In genomic region chr7:2510130-2510776, GRCh38 we compare ENCODE assay signal across 11 cellular contexts. TPM values are rescaled to one million over a fixed set of nuclear protein-coding genes. Genes with fewer than 3 reads are reported as not detected.
A peak's percentile ranks its signal among the peaks of the same experiment; 100 is the strongest.
DNase-seq lines count a peak whose midpoint lies in the region; ATAC-seq, FAIRE-seq and TF ChIP-seq lines count a peak whose summit lies in the region.
"Had no signal": no experiment of that assay in that cellular context is flagged by ENCODE, and none has a peak within 500 bp of the region (broad histone marks: within the 10 kb centered on the region; RNA-seq: fewer than 3 reads in every experiment).

No MANE protein-coding gene starts in this region.

- no peaks in the 10 kb centered on the region for H3K9me3 Mint-ChIP-seq in activated CD4-positive, alpha-beta memory T cell treated with anti-CD3 and anti-CD28 coated beads, Interleukin-2, amount 10 ng/mL, durations not matched to agents 7 days and 5 days
- H3K9me3 Mint-ChIP-seq in memory B cell: no peaks in the 10 kb centered on the region
- H3K9me3 Mint-ChIP-seq: mesothelial cell of epicardium had no signal

- TF ChIP-seq CTCF in HepG2 (CRISPR knock-in tag; IDR thresholded peaks at IDR 0.05) (no peak), right lobe of liver (IDR thresholded peaks at IDR 0.05) (no peak), uterus (IDR thresholded peaks at IDR 0.05) (no peak)

- H3K4me3 Mint-ChIP-seq in activated CD4-positive, alpha-beta memory T cell treated with anti-CD3 and anti-CD28 coated beads, Interleukin-2, amount 10 ng/mL, durations not matched to agents 7 days and 5 days: peak overlapping the region; percentile 41
- peak overlapping the region; percentile 90 for H3K4me3 Mint-ChIP-seq in memory B cell
- H3K4me3 Mint-ChIP-seq: mesothelial cell of epicardium had no signal

- 64% methylated on average over 7 of the region's 13 CpGs for WGBS in HepG2 (ENCODE audit: low lambda C conversion rate)
- WGBS in right lobe of liver (ENCODE audit: insufficient coverage, low coverage, low lambda C conversion rate, missing lambda C conversion rate): no CpG with 5 or more reads among the region's 13 CpGs

- H3K27me3 ChIP-seq in HepG2 (ENCODE audit: control insufficient read depth in 1 of 2, insufficient read depth in 2 of 2, low read length in 2 of 2): peaks cover 9 to 84% of the 10 kb centered on the region in 2 experiments; a peak in 4 of 5 replicates
- H3K27me3 ChIP-seq in right lobe of liver: no peaks in the 10 kb centered on the region
- H3K27me3 ChIP-seq in uterus: no peaks in the 10 kb centered on the region
- H3K27me3 ChIP-seq: MG63 had no signal

- CTCF ChIA-PET in HepG2 (lab: Yijun Ruan, JAX; ENCODE audit: low intra/inter-chr PET ratio, low total read pairs): no interaction called here
- CTCF ChIA-PET in activated CD4-positive, alpha-beta memory T cell treated with anti-CD3 and anti-CD28 coated beads, Interleukin-2, amount 10 ng/mL, durations not matched to agents 7 days and 5 days (lab: Charles Lee): interaction anchor here (1.2 to 1.5 kb wide), 3 partner anchors 10 to 49 kb away, joined by 3 to 5 read pairs (median 4); partner anchors contain the start of gene IQCE

- in situ Hi-C loops in HepG2 (cut with HindIII; ENCODE audit: extremely low pct_ligation_motif_present, low pct_unique_long_range_greater_than_20kb): no loop called here

- intact Hi-C loops in HepG2 (cut with micrococcal nuclease; ENCODE audit: unreplicated experiment): no loop called here
- intact Hi-C loops in right lobe of liver (cut with DNase I): no loop called here
- intact Hi-C loops in uterus (cut with DNase I; ENCODE audit: low total_unique reads): no loop called here
- intact Hi-C loops in left colon (cut with DNase I, micrococcal nuclease): no loop called here

- H3K4me1 ChIP-seq in HepG2 (ENCODE audit: insufficient read depth, low read length) (peaks cover 66% of the 10 kb centered on the region), right lobe of liver (peaks cover 0 to 4% (median 0%) of the 10 kb centered on the region in 4 donors), uterus (peaks cover 0 to 4% of the 10 kb centered on the region in 2 donors)

- H3K27ac ChIP-seq in HepG2 (ENCODE audit: extremely low read length, insufficient read depth, low read length): no peak overlapping the region
- H3K27ac ChIP-seq in right lobe of liver: peak overlapping the region in 1 of 3 donors; percentile 40
- peak overlapping the region; percentile 12 to 45 for H3K27ac ChIP-seq in uterus

- TF ChIP-seq POLR2A in HepG2 (IDR thresholded peaks at IDR 0.05; ENCODE audit: insufficient read depth in 1 of 2, low read depth in 2 of 2, low read length in 2 of 2) (no peak), right lobe of liver (IDR thresholded peaks at IDR 0.05) (no peak), uterus (IDR thresholded peaks at IDR 0.05) (no peak)

- H4K20me1 ChIP-seq in HepG2 (ENCODE audit: insufficient read depth, low read length): no peaks in the 10 kb centered on the region

- no peak overlapping the region for H2AFZ ChIP-seq in HepG2 (ENCODE audit: low read length)

- H3K79me2 ChIP-seq in HepG2 (ENCODE audit: insufficient read depth, low read length): no peaks in the 10 kb centered on the region

- POLR2A ChIA-PET in HepG2 (lab: Yijun Ruan, JAX): interaction anchor here (0.6 to 1.1 kb wide), 2 partner anchors 17 to 954 kb away, joined by 3 read pairs; partner anchors contain the start of gene TMEM184A
- POLR2A ChIA-PET in activated CD4-positive, alpha-beta memory T cell treated with anti-CD3 and anti-CD28 coated beads, Interleukin-2, amount 10 ng/mL, durations not matched to agents 7 days and 5 days (lab: Charles Lee): interaction anchor here (0.9 to 6.0 kb wide), 8 partner anchors 11 to 156 kb away, joined by 3 to 80 read pairs (median 4); partner anchors contain the start of gene LFNG

- H3K4me2 ChIP-seq in HepG2 (ENCODE audit: low read depth, low read length): peak overlapping the region; percentile 83; the same call in 1 of the 2 replicates

- no peaks in the 10 kb centered on the region for H3K36me3 ChIP-seq in HepG2 (replicated peaks in 1 of 2; ENCODE audit: control insufficient read depth in 1 of 2, insufficient read depth in 2 of 2, low read length in 2 of 2)
- H3K36me3 ChIP-seq in right lobe of liver: no peaks in the 10 kb centered on the region
- H3K36me3 ChIP-seq in uterus: no peaks in the 10 kb centered on the region
- H3K36me3 ChIP-seq: MG63 had no signal

- TF ChIP-seq RAD21 in HepG2 (CRISPR knock-in tag; IDR thresholded peaks at IDR 0.05): no peak

- no TSS peak for BruUV-seq in HepG2 (replicated peaks; lab: Mats Ljungman, UMichigan)

- peak overlapping the region; percentile 83 for H3K27ac Mint-ChIP-seq in activated CD4-positive, alpha-beta memory T cell treated with anti-CD3 and anti-CD28 coated beads, Interleukin-2, amount 10 ng/mL, durations not matched to agents 7 days and 5 days
- peak overlapping the region; percentile 99 for H3K27ac Mint-ChIP-seq in memory B cell
- H3K27ac Mint-ChIP-seq: mesothelial cell of epicardium had no signal

- DNase-seq in HepG2 (ENCODE audit: low spot score) (no peak), right lobe of liver (no peak), memory B cell (ENCODE audit: low spot score in 2 of 2) (peak in 1 of 2 donors; percentile 55), uterus (no peak), left colon (no peak)
- DNase-seq in activated CD4-positive, alpha-beta memory T cell treated with anti-CD3 and anti-CD28 coated beads, Interleukin-2, amount 10 ng/mL, durations not matched to agents 7 days and 5 days: no peak
- DNase-seq: MG63 had no signal

- H3K4me3 ChIP-seq in HepG2 (replicated peaks in 1 of 3; ENCODE audit: insufficient read depth in 1 of 3, low read depth in 2 of 3, low read length in 3 of 3): peak overlapping the region in 1 of 3 experiments; percentile 71; a peak in 1 of 6 replicates
- H3K4me3 ChIP-seq in right lobe of liver: no peak overlapping the region
- H3K4me3 ChIP-seq in uterus: no peak overlapping the region
- H3K4me3 ChIP-seq: MG63 had no signal

- ATAC-seq in HepG2 (no peak), right lobe of liver (no peak), memory B cell (ENCODE audit: low read depth) (no peak), left colon (no peak), GM21717 (IDR thresholded peaks at IDR 0.05; ENCODE audit: unreplicated experiment) (no peak), HG02870 (IDR thresholded peaks at IDR 0.05; ENCODE audit: unreplicated experiment) (no peak)

- H3K4me1 Mint-ChIP-seq in activated CD4-positive, alpha-beta memory T cell treated with anti-CD3 and anti-CD28 coated beads, Interleukin-2, amount 10 ng/mL, durations not matched to agents 7 days and 5 days: peaks cover 57% of the 10 kb centered on the region
- H3K4me1 Mint-ChIP-seq in memory B cell: peaks cover 43% of the 10 kb centered on the region

- TF ChIP-seq EP300 in HepG2 (IDR thresholded peaks at IDR 0.05; ENCODE audit: low read depth in 2 of 2, low read length in 2 of 2): no peak
- TF ChIP-seq EP300 in HepG2 (CRISPR knock-in tag; IDR thresholded peaks at IDR 0.05; ENCODE audit: borderline replicate concordance): no peak

- no peaks in the 10 kb centered on the region for H3K9me3 ChIP-seq in HepG2 (ENCODE audit: low read length)
- H3K9me3 ChIP-seq in right lobe of liver: no peaks in the 10 kb centered on the region
- no peaks in the 10 kb centered on the region for H3K9me3 ChIP-seq in uterus
- H3K9me3 ChIP-seq: MG63 had no signal

- no peaks in the 10 kb centered on the region for H3K36me3 Mint-ChIP-seq in activated CD4-positive, alpha-beta memory T cell treated with anti-CD3 and anti-CD28 coated beads, Interleukin-2, amount 10 ng/mL, durations not matched to agents 7 days and 5 days (ENCODE audit: low read depth)
- H3K36me3 Mint-ChIP-seq in memory B cell: no peaks in the 10 kb centered on the region
- H3K36me3 Mint-ChIP-seq: mesothelial cell of epicardium had no signal

- no peaks in the 10 kb centered on the region for H3K27me3 Mint-ChIP-seq in activated CD4-positive, alpha-beta memory T cell treated with anti-CD3 and anti-CD28 coated beads, Interleukin-2, amount 10 ng/mL, durations not matched to agents 7 days and 5 days
- H3K27me3 Mint-ChIP-seq in memory B cell: no peaks in the 10 kb centered on the region

- no peak for FAIRE-seq in HepG2 (lab: Jason Lieb, UNC)
- FAIRE-seq: G401.6 had no signal

- H3K9ac ChIP-seq in HepG2 (ENCODE audit: insufficient read depth, low read depth, low read length): no peak overlapping the region

RNA-seq across cellular contexts. Expression of gene LFNG, which starts 9.3 kb away (rescaled TPM):
- total RNA-seq in HepG2 (2016; rRNA removed; fragmentation: Illumina TruSeq; extraction: Trizol): 0.44 TPM in 1 of 2 replicates, not detected in the other
- total RNA-seq in HepG2 (2016; cell fraction: cytosol; rRNA removed; fragmentation: Illumina TruSeq; extraction: Trizol; ENCODE audit: low read depth): not detected in 2 replicates
- total RNA-seq in HepG2 (2016; cell fraction: insoluble cytoplasmic fraction; rRNA removed; fragmentation: Illumina TruSeq; extraction: Trizol): 0.18 and 0.80 TPM in 2 replicates
- total RNA-seq in HepG2 (2016; cell fraction: membrane; rRNA removed; fragmentation: Illumina TruSeq; extraction: Trizol): 0.22 and 0.24 TPM in 2 replicates
- 0.19 and 0.81 TPM in 2 replicates for total RNA-seq in HepG2 (2016; cell fraction: nucleus; rRNA removed; fragmentation: Illumina TruSeq; extraction: Trizol)
- polyA plus RNA-seq in HepG2 (2011; rRNA removed): 1.5 and 1.6 TPM in 2 replicates
- polyA plus RNA-seq in HepG2 (2011; cell fraction: cytosol; rRNA removed): 1.1 and 2.1 TPM in 2 replicates
- polyA plus RNA-seq in HepG2 (2011; cell fraction: nucleus; rRNA removed): 3.6 and 4.6 TPM in 2 replicates
- 0.72 and 1.2 TPM in 2 replicates for polyA plus RNA-seq in HepG2 (2012)
- polyA plus RNA-seq in HepG2 (2016; cell fraction: cytosol; fragmentation: Illumina TruSeq; extraction: Trizol; ENCODE audit: low read depth): 0.07 and 0.11 TPM in 2 replicates
- 0.16 TPM in 1 of 2 replicates, not detected in the other for polyA plus RNA-seq in HepG2 (2016; cell fraction: insoluble cytoplasmic fraction; fragmentation: Illumina TruSeq; extraction: Trizol; ENCODE audit: low read depth)
- 0.12 and 0.18 TPM in 2 replicates for polyA plus RNA-seq in HepG2 (2016; cell fraction: membrane; fragmentation: Illumina TruSeq; extraction: Trizol; ENCODE audit: low read depth)
- polyA plus RNA-seq in HepG2 (2016; cell fraction: nucleus; fragmentation: Illumina TruSeq; extraction: Trizol; ENCODE audit: insufficient read depth, low read depth): 0.70 and 1.00 TPM in 2 replicates
- 3.4 and 11.1 TPM in 2 replicates for polyA minus RNA-seq in HepG2 (2011; rRNA and poly(A)+ RNA removed; ENCODE audit: low replicate concordance)
- 1.5 TPM in 2 replicates for polyA minus RNA-seq in HepG2 (2011; cell fraction: cytosol; rRNA and poly(A)+ RNA removed)
- 2.4 and 4.6 TPM in 2 replicates for polyA minus RNA-seq in HepG2 (2011; cell fraction: nucleus; rRNA and poly(A)+ RNA removed)
- total RNA-seq in right lobe of liver: 1 to 10 TPM; 1.0 to 4.3 (median 1.7) TPM
- 100 to 1,000 TPM; 105 to 109 TPM for total RNA-seq in activated CD4-positive, alpha-beta memory T cell treated with anti-CD3 and anti-CD28 coated beads, Interleukin-2, amount 10 ng/mL, durations not matched to agents 7 days and 5 days
- total RNA-seq in uterus: 10 to 100 TPM in 2 of 4 donors, 1 to 10 TPM in 1, not detected in 1; 2.3 to 30.5 (median 26.5) TPM
- total RNA-seq in left colon: 10 to 100 TPM; 48.3 to 70.1 TPM

RNA-seq across cellular contexts. Expression of gene GRIFIN, which starts 34.1 kb away (rescaled TPM):
- total RNA-seq in HepG2 (2016; rRNA removed; fragmentation: Illumina TruSeq; extraction: Trizol): not detected in 2 replicates
- not detected in 2 replicates for total RNA-seq in HepG2 (2016; cell fraction: cytosol; rRNA removed; fragmentation: Illumina TruSeq; extraction: Trizol; ENCODE audit: low read depth)
- total RNA-seq in HepG2 (2016; cell fraction: insoluble cytoplasmic fraction; rRNA removed; fragmentation: Illumina TruSeq; extraction: Trizol): not detected in 2 replicates
- not detected in 2 replicates for total RNA-seq in HepG2 (2016; cell fraction: membrane; rRNA removed; fragmentation: Illumina TruSeq; extraction: Trizol)
- not detected in 2 replicates for total RNA-seq in HepG2 (2016; cell fraction: nucleus; rRNA removed; fragmentation: Illumina TruSeq; extraction: Trizol)
- polyA plus RNA-seq in HepG2 (2011; rRNA removed): not detected in 2 replicates
- polyA plus RNA-seq in HepG2 (2011; cell fraction: cytosol; rRNA removed): not detected in 2 replicates
- not detected in 2 replicates for polyA plus RNA-seq in HepG2 (2011; cell fraction: nucleus; rRNA removed)
- polyA plus RNA-seq in HepG2 (2012): not detected in 2 replicates
- not detected in 2 replicates for polyA plus RNA-seq in HepG2 (2016; cell fraction: cytosol; fragmentation: Illumina TruSeq; extraction: Trizol; ENCODE audit: low read depth)
- not detected in 2 replicates for polyA plus RNA-seq in HepG2 (2016; cell fraction: insoluble cytoplasmic fraction; fragmentation: Illumina TruSeq; extraction: Trizol; ENCODE audit: low read depth)
- not detected in 2 replicates for polyA plus RNA-seq in HepG2 (2016; cell fraction: membrane; fragmentation: Illumina TruSeq; extraction: Trizol; ENCODE audit: low read depth)
- not detected in 2 replicates for polyA plus RNA-seq in HepG2 (2016; cell fraction: nucleus; fragmentation: Illumina TruSeq; extraction: Trizol; ENCODE audit: insufficient read depth, low read depth)
- not detected in 2 replicates for polyA minus RNA-seq in HepG2 (2011; rRNA and poly(A)+ RNA removed; ENCODE audit: low replicate concordance)
- not detected in 2 replicates for polyA minus RNA-seq in HepG2 (2011; cell fraction: cytosol; rRNA and poly(A)+ RNA removed)
- not detected in 2 replicates for polyA minus RNA-seq in HepG2 (2011; cell fraction: nucleus; rRNA and poly(A)+ RNA removed)
- total RNA-seq in right lobe of liver: not detected
- total RNA-seq in activated CD4-positive, alpha-beta memory T cell treated with anti-CD3 and anti-CD28 coated beads, Interleukin-2, amount 10 ng/mL, durations not matched to agents 7 days and 5 days: not detected
- total RNA-seq in uterus: not detected
- not detected for total RNA-seq in left colon
- total RNA-seq: mesothelial cell of epicardium had no signal

RNA-seq across cellular contexts. Expression of gene BRAT1, which starts 45.1 kb away (rescaled TPM):
- 16.7 and 20.3 TPM in 2 replicates for total RNA-seq in HepG2 (2016; rRNA removed; fragmentation: Illumina TruSeq; extraction: Trizol)
- 3.4 and 3.6 TPM in 2 replicates for total RNA-seq in HepG2 (2016; cell fraction: cytosol; rRNA removed; fragmentation: Illumina TruSeq; extraction: Trizol; ENCODE audit: low read depth)
- 13.2 and 21.6 TPM in 2 replicates for total RNA-seq in HepG2 (2016; cell fraction: insoluble cytoplasmic fraction; rRNA removed; fragmentation: Illumina TruSeq; extraction: Trizol)
- total RNA-seq in HepG2 (2016; cell fraction: membrane; rRNA removed; fragmentation: Illumina TruSeq; extraction: Trizol): 6.7 and 7.9 TPM in 2 replicates
- total RNA-seq in HepG2 (2016; cell fraction: nucleus; rRNA removed; fragmentation: Illumina TruSeq; extraction: Trizol): 18.7 and 21.1 TPM in 2 replicates
- 10.2 and 14.6 TPM in 2 replicates for polyA plus RNA-seq in HepG2 (2011; rRNA removed)
- 5.0 and 10.7 TPM in 2 replicates for polyA plus RNA-seq in HepG2 (2011; cell fraction: cytosol; rRNA removed)
- 126 and 171 TPM in 2 replicates for polyA plus RNA-seq in HepG2 (2011; cell fraction: nucleus; rRNA removed)
- polyA plus RNA-seq in HepG2 (2012): 10.2 and 14.9 TPM in 2 replicates
- 1.2 and 1.3 TPM in 2 replicates for polyA plus RNA-seq in HepG2 (2016; cell fraction: cytosol; fragmentation: Illumina TruSeq; extraction: Trizol; ENCODE audit: low read depth)
- polyA plus RNA-seq in HepG2 (2016; cell fraction: insoluble cytoplasmic fraction; fragmentation: Illumina TruSeq; extraction: Trizol; ENCODE audit: low read depth): 10.1 and 12.8 TPM in 2 replicates
- polyA plus RNA-seq in HepG2 (2016; cell fraction: membrane; fragmentation: Illumina TruSeq; extraction: Trizol; ENCODE audit: low read depth): 3.8 and 4.4 TPM in 2 replicates
- polyA plus RNA-seq in HepG2 (2016; cell fraction: nucleus; fragmentation: Illumina TruSeq; extraction: Trizol; ENCODE audit: insufficient read depth, low read depth): 43.7 and 48.3 TPM in 2 replicates
- polyA minus RNA-seq in HepG2 (2011; rRNA and poly(A)+ RNA removed; ENCODE audit: low replicate concordance): 16.2 and 23.5 TPM in 2 replicates
- 7.9 and 8.9 TPM in 2 replicates for polyA minus RNA-seq in HepG2 (2011; cell fraction: cytosol; rRNA and poly(A)+ RNA removed)
- polyA minus RNA-seq in HepG2 (2011; cell fraction: nucleus; rRNA and poly(A)+ RNA removed): 10.3 and 10.4 TPM in 2 replicates
- total RNA-seq in right lobe of liver: 10 to 100 TPM; 11.1 to 25.9 (median 14.8) TPM
- 10 to 100 TPM; 31.1 to 32.9 TPM for total RNA-seq in activated CD4-positive, alpha-beta memory T cell treated with anti-CD3 and anti-CD28 coated beads, Interleukin-2, amount 10 ng/mL, durations not matched to agents 7 days and 5 days
- total RNA-seq in uterus: 10 to 100 TPM; 10.3 to 44.3 (median 36.0) TPM
- 10 to 100 TPM; 21.8 to 21.9 TPM for total RNA-seq in left colon

RNA-seq across cellular contexts. Expression of gene IQCE, which starts 48.5 kb away (rescaled TPM):
- 2.5 and 3.0 TPM in 2 replicates for total RNA-seq in HepG2 (2016; rRNA removed; fragmentation: Illumina TruSeq; extraction: Trizol)
- total RNA-seq in HepG2 (2016; cell fraction: cytosol; rRNA removed; fragmentation: Illumina TruSeq; extraction: Trizol; ENCODE audit: low read depth): 1.8 and 2.7 TPM in 2 replicates
- total RNA-seq in HepG2 (2016; cell fraction: insoluble cytoplasmic fraction; rRNA removed; fragmentation: Illumina TruSeq; extraction: Trizol): 1.6 and 2.7 TPM in 2 replicates
- total RNA-seq in HepG2 (2016; cell fraction: membrane; rRNA removed; fragmentation: Illumina TruSeq; extraction: Trizol): 3.0 and 4.1 TPM in 2 replicates
- total RNA-seq in HepG2 (2016; cell fraction: nucleus; rRNA removed; fragmentation: Illumina TruSeq; extraction: Trizol): 2.9 and 4.3 TPM in 2 replicates
- polyA plus RNA-seq in HepG2 (2011; rRNA removed): 1.5 and 1.7 TPM in 2 replicates
- polyA plus RNA-seq in HepG2 (2011; cell fraction: cytosol; rRNA removed): 0.54 and 0.68 TPM in 2 replicates
- polyA plus RNA-seq in HepG2 (2011; cell fraction: nucleus; rRNA removed): 4.0 and 6.8 TPM in 2 replicates
- 0.59 and 0.83 TPM in 2 replicates for polyA plus RNA-seq in HepG2 (2012)
- 2.5 and 2.6 TPM in 2 replicates for polyA plus RNA-seq in HepG2 (2016; cell fraction: cytosol; fragmentation: Illumina TruSeq; extraction: Trizol; ENCODE audit: low read depth)
- polyA plus RNA-seq in HepG2 (2016; cell fraction: insoluble cytoplasmic fraction; fragmentation: Illumina TruSeq; extraction: Trizol; ENCODE audit: low read depth): 2.2 and 3.8 TPM in 2 replicates
- 3.3 and 3.7 TPM in 2 replicates for polyA plus RNA-seq in HepG2 (2016; cell fraction: membrane; fragmentation: Illumina TruSeq; extraction: Trizol; ENCODE audit: low read depth)
- 6.7 and 9.8 TPM in 2 replicates for polyA plus RNA-seq in HepG2 (2016; cell fraction: nucleus; fragmentation: Illumina TruSeq; extraction: Trizol; ENCODE audit: insufficient read depth, low read depth)
- 0.62 and 22.8 TPM in 2 replicates for polyA minus RNA-seq in HepG2 (2011; rRNA and poly(A)+ RNA removed; ENCODE audit: low replicate concordance)
- 0.62 and 1.5 TPM in 2 replicates for polyA minus RNA-seq in HepG2 (2011; cell fraction: cytosol; rRNA and poly(A)+ RNA removed)
- polyA minus RNA-seq in HepG2 (2011; cell fraction: nucleus; rRNA and poly(A)+ RNA removed): 1.5 and 2.2 TPM in 2 replicates
- total RNA-seq in right lobe of liver: 1 to 10 TPM; 3.7 to 7.0 (median 4.0) TPM
- 10 to 100 TPM; 12.7 to 14.0 TPM for total RNA-seq in activated CD4-positive, alpha-beta memory T cell treated with anti-CD3 and anti-CD28 coated beads, Interleukin-2, amount 10 ng/mL, durations not matched to agents 7 days and 5 days
- 10 to 100 TPM in 3 of 4 donors, 1 to 10 TPM in 1; 6.8 to 28.0 (median 16.9) TPM for total RNA-seq in uterus
- 10 to 100 TPM; 28.5 to 30.5 TPM for total RNA-seq in left colon
